In genomic region chr14:65132855-65133254, GRCh38 we compare ENCODE assay signal across 15 cellular contexts. TPM values are rescaled to one million over a fixed set of nuclear protein-coding genes. Genes with fewer than 3 reads are reported as not detected.
A peak's percentile ranks its signal among the peaks of the same experiment; 100 is the strongest.
DNase-seq lines count a peak whose midpoint lies in the region; TF ChIP-seq lines count a peak whose summit lies in the region.
"Had no signal": no experiment of that assay in that cellular context is flagged by ENCODE, and none has a peak within 500 bp of the region (broad histone marks: within the 10 kb centered on the region; RNA-seq: fewer than 3 reads in every experiment).

No MANE protein-coding gene starts in this region.

- H3K27me3 ChIP-seq in Peyer's patch, result no peaks in the 10 kb centered on the region
- no peaks in the 10 kb centered on the region for H3K27me3 ChIP-seq in mucosa of rectum (ENCODE audit: control insufficient read depth in 2 of 2, insufficient read depth in 2 of 2, low read length in 2 of 2)
- H3K27me3 ChIP-seq: BE2C had no signal

- H3K9me3 ChIP-seq in Peyer's patch, result no peaks in the 10 kb centered on the region
- H3K9me3 ChIP-seq in mucosa of rectum (ENCODE audit: control insufficient read depth in 2 of 2, low read length in 2 of 2), result no peaks in the 10 kb centered on the region
- H3K9me3 ChIP-seq: BE2C, HAP-1 had no signal

- no peak overlapping the region for H3K4me3 ChIP-seq in Peyer's patch
- no peak overlapping the region for H3K4me3 ChIP-seq in fibroblast of villous mesenchyme (ENCODE audit: low read depth, low read length)
- no peak overlapping the region for H3K4me3 ChIP-seq in mucosa of rectum (ENCODE audit: low read length in 2 of 2)
- H3K4me3 ChIP-seq: GM23248, HAP-1 had no signal

- no peak overlapping the region for H3K9ac ChIP-seq in mucosa of rectum (ENCODE audit: low read depth in 1 of 2, low read length in 2 of 2)
- H3K9ac ChIP-seq: GM23248 had no signal

- H3K36me3 ChIP-seq in Peyer's patch (no peaks in the 10 kb centered on the region), mucosa of rectum (ENCODE audit: control insufficient read depth in 2 of 2, insufficient read depth in 2 of 2, low read length in 2 of 2) (no peaks in the 10 kb centered on the region)
- H3K36me3 ChIP-seq: BE2C, HAP-1 had no signal

- DNase-seq in Peyer's patch, result peak in 2 of 3 donors; percentile 73 to 83
- peak; percentile 19 for DNase-seq in fibroblast of villous mesenchyme (ENCODE audit: low read depth)
- no peak for DNase-seq in NCI-H524 treated with DMSO at 0.1 percent for 48 hours (lab: John Stamatoyannopoulos, UW)
- no peak for DNase-seq in activated CD4-positive, alpha-beta T cell treated with anti-CD3 and anti-CD28 coated beads for 4 hours
- DNase-seq in ureter (ENCODE audit: low spot score), result no peak
- DNase-seq: ACHN; BE2C; C1 segment of cervical spinal cord; CD4-positive, CD25-positive, alpha-beta regulatory T cell; CD8-positive, alpha-beta memory T cell; COR-L47; GM23248; IMR-90 had no signal

- no peaks in the 10 kb centered on the region for H3K4me1 ChIP-seq in Peyer's patch
- peaks cover 10 to 28% of the 10 kb centered on the region in 2 donors for H3K4me1 ChIP-seq in mucosa of rectum (ENCODE audit: control insufficient read depth in 2 of 2, insufficient read depth in 2 of 2, low read length in 2 of 2)
- H3K4me1 ChIP-seq: BE2C, HAP-1 had no signal

- no peak for TF ChIP-seq CTCF in Peyer's patch (IDR thresholded peaks at IDR 0.05)
- TF ChIP-seq CTCF in fibroblast of villous mesenchyme (IDR thresholded peaks at IDR 0.05; ENCODE audit: insufficient read depth, low read depth, low read length), result no peak

- H3K27ac ChIP-seq in Peyer's patch, result peak overlapping the region in 2 of 4 donors; percentile 75 to 78
- H3K27ac ChIP-seq in mucosa of rectum (ENCODE audit: low read depth in 2 of 2, low read length in 2 of 2), result peak overlapping the region; percentile 52 to 59
- H3K27ac ChIP-seq: GM23248 had no signal

- TF ChIP-seq POLR2A in Peyer's patch (IDR thresholded peaks at IDR 0.05), result no peak

RNA-seq across cellular contexts. Expression of gene MAX, which starts 30.5 kb away (rescaled TPM):
- total RNA-seq in Peyer's patch (10 to 100 TPM; 52.8 to 86.8 (median 74.2) TPM), fibroblast of villous mesenchyme (53.5 and 57.9 TPM in 2 replicates), ureter (109 TPM)

Comparison
In these comparisons a context has a peak if more than half of its experiments do, and no peak if none do; other contexts are left out.
1. DNase-seq: peak in Peyer's patch (2 of 3) and fibroblast of villous mesenchyme (single experiment); none in NCI-H524 treated with DMSO at 0.1 percent for 48 hours (single experiment), activated CD4-positive, alpha-beta T cell treated with anti-CD3 and anti-CD28 coated beads for 4 hours (0 of 2) and ureter (single experiment).